In genomic region chr2:20444113-20444992, GRCh38 we compare ENCODE assay signal across 1 cellular context.
TF ChIP-seq lines count a peak whose summit lies in the region.

No MANE protein-coding gene starts in this region.

TF ChIP-seq in GM23338, 12 proteins besides CTCF, POLR2A, EP300 and RAD21 (continued from another document):
- TF ChIP-seq ZNF462 (CRISPR knock-in tag; IDR thresholded peaks at IDR 0.05): no peak
- TF ChIP-seq ETS1 (IDR thresholded peaks at IDR 0.05): no peak
